ENCODE assay signal across 1 cellular context in genomic region chr17:82097187-82097918, GRCh38.
TF ChIP-seq lines count a peak whose summit lies in the region.

No MANE protein-coding gene starts in this region.

TF ChIP-seq in K562, 482 proteins besides CTCF, POLR2A, EP300 and RAD21 (continued from another document and continues in another):
- no peak for TF ChIP-seq BACH1 (tag; IDR thresholded peaks at IDR 0.05)
- TF ChIP-seq HNRNPH1 (optimal IDR thresholded peaks at IDR 0.05; ENCODE audit: low read depth, low read length): no peak
- no peak for TF ChIP-seq ARID1B (IDR thresholded peaks at IDR 0.05)
- TF ChIP-seq ZBTB12 (CRISPR knock-in tag; IDR thresholded peaks at IDR 0.05): no peak
- TF ChIP-seq TAF15 (IDR thresholded peaks at IDR 0.05; ENCODE audit: low read depth, low read length): no peak
- TF ChIP-seq, protein P1, sequence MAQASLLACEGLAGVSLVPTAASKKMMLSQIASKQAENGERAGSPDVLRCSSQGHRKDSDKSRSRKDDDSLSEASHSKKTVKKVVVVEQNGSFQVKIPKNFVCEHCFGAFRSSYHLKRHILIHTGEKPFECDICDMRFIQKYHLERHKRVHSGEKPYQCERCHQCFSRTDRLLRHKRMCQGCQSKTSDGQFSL (CRISPR knock-in tag; IDR thresholded peaks at IDR 0.05): peak; percentile 56; the same call in 1 of the 2 replicates
- TF ChIP-seq, protein P1 (tag; IDR thresholded peaks at IDR 0.05): no peak
- no peak for TF ChIP-seq SMAD1 (IDR thresholded peaks at IDR 0.05; ENCODE audit: low read depth, low read length, partially characterized antibody)
- TF ChIP-seq CREB5 (CRISPR knock-in tag; IDR thresholded peaks at IDR 0.05): no peak
- no peak; the same call in 1 of the 2 replicates for TF ChIP-seq ZNF511 (CRISPR knock-in tag; IDR thresholded peaks at IDR 0.05)
- no peak for TF ChIP-seq GMEB1 (CRISPR knock-in tag; IDR thresholded peaks at IDR 0.05)
- peak; percentile 71; the same call in 1 of the 2 replicates for TF ChIP-seq NR3C1 (CRISPR knock-in tag; IDR thresholded peaks at IDR 0.05)
- TF ChIP-seq HNRNPLL (IDR thresholded peaks at IDR 0.05; ENCODE audit: low read depth, low read length, poor library complexity, severe bottlenecking): no peak
- TF ChIP-seq ZNF184 (CRISPR knock-in tag; IDR thresholded peaks at IDR 0.05): no peak
- TF ChIP-seq TFAM (CRISPR knock-in tag; conservative IDR thresholded peaks at IDR 0.05): no peak
- no peak for TF ChIP-seq ZNF639 (CRISPR knock-in tag; conservative IDR thresholded peaks at IDR 0.05 in 1 of 2, IDR thresholded peaks at IDR 0.05 in 1 of 2)
- TF ChIP-seq EHMT2 (IDR thresholded peaks at IDR 0.05): no peak
- no peak for TF ChIP-seq SMAD3 (CRISPR knock-in tag; conservative IDR thresholded peaks at IDR 0.05)
- TF ChIP-seq STAT6 (CRISPR knock-in tag; IDR thresholded peaks at IDR 0.05): no peak
- TF ChIP-seq KLF6 (CRISPR knock-in tag; IDR thresholded peaks at IDR 0.05; ENCODE audit: borderline replicate concordance): no peak
- TF ChIP-seq, protein P2, sequence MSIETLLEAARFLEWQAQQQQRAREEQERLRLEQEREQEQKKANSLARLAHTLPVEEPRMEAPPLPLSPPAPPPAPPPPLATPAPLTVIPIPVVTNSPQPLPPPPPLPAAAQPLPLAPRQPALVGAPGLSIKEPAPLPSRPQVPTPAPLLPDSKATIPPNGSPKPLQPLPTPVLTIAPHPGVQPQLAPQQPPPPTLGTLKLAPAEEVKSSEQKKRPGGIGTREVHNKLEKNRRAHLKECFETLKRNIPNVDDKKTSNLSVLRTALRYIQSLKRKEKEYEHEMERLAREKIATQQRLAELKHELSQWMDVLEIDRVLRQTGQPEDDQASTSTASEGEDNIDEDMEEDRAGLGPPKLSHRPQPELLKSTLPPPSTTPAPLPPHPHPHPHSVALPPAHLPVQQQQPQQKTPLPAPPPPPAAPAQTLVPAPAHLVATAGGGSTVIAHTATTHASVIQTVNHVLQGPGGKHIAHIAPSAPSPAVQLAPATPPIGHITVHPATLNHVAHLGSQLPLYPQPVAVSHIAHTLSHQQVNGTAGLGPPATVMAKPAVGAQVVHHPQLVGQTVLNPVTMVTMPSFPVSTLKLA (conservative IDR thresholded peaks at IDR 0.05): peak; percentile 52 to 76
- TF ChIP-seq PRPF4 (IDR thresholded peaks at IDR 0.05; ENCODE audit: insufficient read depth, low read depth, low read length, poor library complexity, severe bottlenecking): peak; percentile 80
- TF ChIP-seq, protein P3, sequence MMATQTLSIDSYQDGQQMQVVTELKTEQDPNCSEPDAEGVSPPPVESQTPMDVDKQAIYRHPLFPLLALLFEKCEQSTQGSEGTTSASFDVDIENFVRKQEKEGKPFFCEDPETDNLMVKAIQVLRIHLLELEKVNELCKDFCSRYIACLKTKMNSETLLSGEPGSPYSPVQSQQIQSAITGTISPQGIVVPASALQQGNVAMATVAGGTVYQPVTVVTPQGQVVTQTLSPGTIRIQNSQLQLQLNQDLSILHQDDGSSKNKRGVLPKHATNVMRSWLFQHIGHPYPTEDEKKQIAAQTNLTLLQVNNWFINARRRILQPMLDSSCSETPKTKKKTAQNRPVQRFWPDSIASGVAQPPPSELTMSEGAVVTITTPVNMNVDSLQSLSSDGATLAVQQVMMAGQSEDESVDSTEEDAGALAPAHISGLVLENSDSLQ (IDR thresholded peaks at IDR 0.05): no peak
- TF ChIP-seq ZNF76 (CRISPR knock-in tag; IDR thresholded peaks at IDR 0.05; ENCODE audit: borderline replicate concordance): no peak
- TF ChIP-seq CAMTA2 (CRISPR knock-in tag; conservative IDR thresholded peaks at IDR 0.05): no peak
- TF ChIP-seq FOXJ2 (tag; IDR thresholded peaks at IDR 0.05): 0 out of 2 replicates have a peak, but pooled peaks have one; percentile 21
- TF ChIP-seq ZNF507 (tag; conservative IDR thresholded peaks at IDR 0.05): no peak
- no peak for TF ChIP-seq ARNT (IDR thresholded peaks at IDR 0.05)
- no peak for TF ChIP-seq ZNF586 (CRISPR knock-in tag; conservative IDR thresholded peaks at IDR 0.05)
- no peak for TF ChIP-seq RHOXF2B (CRISPR knock-in tag; conservative IDR thresholded peaks at IDR 0.05)
- TF ChIP-seq ZNF551 (CRISPR knock-in tag; IDR thresholded peaks at IDR 0.05): no peak
- no peak for TF ChIP-seq LEF1 (IDR thresholded peaks at IDR 0.05)
- peak; percentile 77 for TF ChIP-seq L3MBTL2 (IDR thresholded peaks at IDR 0.05)
- TF ChIP-seq, protein P4, sequence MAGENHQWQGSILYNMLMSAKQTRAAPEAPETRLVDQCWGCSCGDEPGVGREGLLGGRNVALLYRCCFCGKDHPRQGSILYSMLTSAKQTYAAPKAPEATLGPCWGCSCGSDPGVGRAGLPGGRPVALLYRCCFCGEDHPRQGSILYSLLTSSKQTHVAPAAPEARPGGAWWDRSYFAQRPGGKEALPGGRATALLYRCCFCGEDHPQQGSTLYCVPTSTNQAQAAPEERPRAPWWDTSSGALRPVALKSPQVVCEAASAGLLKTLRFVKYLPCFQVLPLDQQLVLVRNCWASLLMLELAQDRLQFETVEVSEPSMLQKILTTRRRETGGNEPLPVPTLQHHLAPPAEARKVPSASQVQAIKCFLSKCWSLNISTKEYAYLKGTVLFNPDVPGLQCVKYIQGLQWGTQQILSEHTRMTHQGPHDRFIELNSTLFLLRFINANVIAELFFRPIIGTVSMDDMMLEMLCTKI (IDR thresholded peaks at IDR 0.05; ENCODE audit: partially characterized antibody): no peak
- TF ChIP-seq PATZ1 (CRISPR knock-in tag; IDR thresholded peaks at IDR 0.05; ENCODE audit: borderline replicate concordance): no peak
- TF ChIP-seq SAFB (IDR thresholded peaks at IDR 0.05; ENCODE audit: borderline replicate concordance, low read depth, low read length): peak; percentile 68
- TF ChIP-seq IFI16 (CRISPR knock-in tag; IDR thresholded peaks at IDR 0.05): no peak
- TF ChIP-seq, protein P5, sequence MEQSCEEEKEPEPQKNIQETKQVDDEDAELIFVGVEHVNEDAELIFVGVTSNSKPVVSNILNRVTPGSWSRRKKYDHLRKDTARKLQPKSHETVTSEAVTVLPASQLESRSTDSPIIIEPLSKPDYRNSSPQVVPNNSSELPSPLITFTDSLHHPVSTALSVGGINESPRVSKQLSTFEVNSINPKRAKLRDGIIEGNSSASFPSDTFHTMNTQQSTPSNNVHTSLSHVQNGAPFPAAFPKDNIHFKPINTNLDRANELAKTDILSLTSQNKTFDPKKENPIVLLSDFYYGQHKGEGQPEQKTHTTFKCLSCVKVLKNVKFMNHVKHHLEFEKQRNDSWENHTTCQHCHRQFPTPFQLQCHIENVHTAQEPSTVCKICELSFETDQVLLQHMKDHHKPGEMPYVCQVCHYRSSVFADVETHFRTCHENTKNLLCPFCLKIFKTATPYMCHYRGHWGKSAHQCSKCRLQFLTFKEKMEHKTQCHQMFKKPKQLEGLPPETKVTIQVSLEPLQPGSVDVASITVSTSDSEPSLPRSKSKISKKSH (CRISPR knock-in tag; IDR thresholded peaks at IDR 0.05): no peak
- TF ChIP-seq SLC30A9 (CRISPR knock-in tag; IDR thresholded peaks at IDR 0.05): no peak
- peak; percentile 61; the same call in 1 of the 2 replicates for TF ChIP-seq MTA3 (IDR thresholded peaks at IDR 0.05; ENCODE audit: borderline replicate concordance)
- peak; percentile 94 for TF ChIP-seq RBM22 (IDR thresholded peaks at IDR 0.05; ENCODE audit: low read depth, low read length, poor library complexity, severe bottlenecking)
- TF ChIP-seq PCBP1 (IDR thresholded peaks at IDR 0.05; ENCODE audit: low read depth, low read length, poor library complexity, severe bottlenecking): peak; percentile 67
- peak; percentile 35; the same call in 1 of the 2 replicates for TF ChIP-seq KLF13 (tag; IDR thresholded peaks at IDR 0.05; ENCODE audit: borderline replicate concordance, low read depth)
- no peak for TF ChIP-seq CHCHD3 (CRISPR knock-in tag; IDR thresholded peaks at IDR 0.05)
